ENCODE assay signal across 28 cellular contexts in the genomic region with DNA sequence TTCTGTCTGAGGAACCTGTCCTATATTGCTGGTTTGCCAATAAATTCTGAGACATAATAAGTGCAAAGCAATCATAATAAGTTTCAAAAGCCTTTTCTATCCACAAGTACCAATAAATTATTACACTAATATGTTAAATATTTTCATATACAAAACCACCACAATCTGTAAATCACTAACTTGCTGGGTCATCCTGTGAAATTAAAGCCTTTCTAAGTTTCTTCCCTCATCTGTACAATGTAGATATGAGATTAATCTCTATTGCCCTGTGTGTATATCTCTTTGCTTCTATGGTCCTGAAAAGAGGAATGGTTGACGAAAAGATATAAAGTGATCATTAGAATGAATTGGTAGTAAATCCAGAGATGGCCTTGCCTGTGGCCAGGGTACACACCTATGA.
"Had no signal": no experiment of that assay in that cellular context is flagged by ENCODE, and none has a peak within 500 bp of the region (broad histone marks: within the 10 kb centered on the region; RNA-seq: fewer than 3 reads in every experiment).

No MANE protein-coding gene starts in this region.

- H3K9me3 ChIP-seq: left lung, pancreas, psoas muscle, right atrium auricular region, right lobe of liver, stomach, suprapubic skin, thoracic aorta, tibial artery, upper lobe of right lung had no signal

- H3K9me3 Mint-ChIP-seq: mesothelial cell of epicardium; natural killer cell; neural crest cell; stimulated activated naive B cell treated with anti-CD40 and anti-IgM and Interleukin-4, amounts not matched to agents 10 μg/mL and 1 μg/mL and 100 μg/mL, for 72 hours had no signal

- H3K4me1 ChIP-seq: right lobe of liver had no signal

- H3K4me1 Mint-ChIP-seq: natural killer cell had no signal

- H3K27me3 Mint-ChIP-seq: naive B cell; stimulated activated naive B cell treated with anti-CD40 and anti-IgM and Interleukin-4, amounts not matched to agents 10 μg/mL and 1 μg/mL and 100 μg/mL, for 72 hours had no signal

- H3K4me3 ChIP-seq: left lung, lung, pancreas, psoas muscle, right atrium auricular region, right lobe of liver, skin epidermis, stomach, suprapubic skin, thoracic aorta, tibial artery, upper lobe of right lung had no signal

- H3K27ac ChIP-seq: left lung, pancreas, psoas muscle, right lobe of liver, skin epidermis, stomach, suprapubic skin, thoracic aorta, tibial artery, upper lobe of right lung had no signal

- H3K36me3 ChIP-seq: left lung, pancreas, right atrium auricular region, right lobe of liver, stomach, suprapubic skin, thoracic aorta, tibial artery, upper lobe of right lung had no signal

- ATAC-seq: left colon; left lung; natural killer cell; pancreas; psoas muscle; right lobe of liver; stimulated activated naive B cell treated with anti-CD40 and anti-IgM and Interleukin-4, amounts not matched to agents 10 μg/mL and 1 μg/mL and 100 μg/mL, for 72 hours; stimulated activated naive CD8-positive, alpha-beta T cell treated with anti-CD3 and anti-CD28 coated beads, Interleukin-15, Interleukin-2, amounts not matched to agents 100 U/mL and 50 U/mL, for 24 hours; upper lobe of right lung had no signal

- DNase-seq: hypothalamus; immature natural killer cell; kidney; left colon; left lung; naive B cell; natural killer cell; nucleus accumbens; pancreas; psoas muscle; right lobe of liver; stimulated activated CD4-positive, alpha-beta T cell treated with anti-CD3 and anti-CD28 coated beads, Interleukin-12 subunit alpha, Interleukin-12 subunit beta, amount 100 ng/mL, for 4 hours; stimulated activated CD4-positive, alpha-beta T cell treated with anti-CD3 and anti-CD28 coated beads, Interleukin-15, amount 100 ng/mL, for 24 hours; stimulated activated CD4-positive, alpha-beta T cell treated with anti-CD3 and anti-CD28 coated beads, Interleukin-2, amount 100 ng/mL, for 24 hours; stimulated activated CD4-positive, alpha-beta T cell treated with anti-CD3 and anti-CD28 coated beads, Interleukin-4, amount 100 ng/mL, for 1 hour; stimulated activated naive B cell treated with anti-CD40 and anti-IgM and Interleukin-4, amounts not matched to agents 10 μg/mL and 1 μg/mL and 100 μg/mL, for 72 hours; stimulated activated naive CD8-positive, alpha-beta T cell treated with anti-CD3 and anti-CD28 coated beads, Interleukin-15, Interleukin-2, amounts not matched to agents 100 U/mL and 50 U/mL, for 24 hours; stomach; tibial artery; trophoblast cell; upper lobe of right lung had no signal

- H3K4me3 Mint-ChIP-seq: immature natural killer cell; mesothelial cell of epicardium; naive B cell; natural killer cell; neural crest cell; stimulated activated naive B cell treated with anti-CD40 and anti-IgM and Interleukin-4, amounts not matched to agents 10 μg/mL and 1 μg/mL and 100 μg/mL, for 72 hours had no signal

- H3K36me3 Mint-ChIP-seq: mesothelial cell of epicardium; natural killer cell; stimulated activated naive B cell treated with anti-CD40 and anti-IgM and Interleukin-4, amounts not matched to agents 10 μg/mL and 1 μg/mL and 100 μg/mL, for 72 hours had no signal

- H3K27ac Mint-ChIP-seq: immature natural killer cell; mesothelial cell of epicardium; natural killer cell; stimulated activated naive B cell treated with anti-CD40 and anti-IgM and Interleukin-4, amounts not matched to agents 10 μg/mL and 1 μg/mL and 100 μg/mL, for 72 hours had no signal

- H3K27me3 ChIP-seq: left lung, pancreas, right atrium auricular region, right lobe of liver, stomach, suprapubic skin, tibial artery, upper lobe of right lung had no signal
